Comparison of ENCODE assay signal across 29 cellular contexts in the genomic region with DNA sequence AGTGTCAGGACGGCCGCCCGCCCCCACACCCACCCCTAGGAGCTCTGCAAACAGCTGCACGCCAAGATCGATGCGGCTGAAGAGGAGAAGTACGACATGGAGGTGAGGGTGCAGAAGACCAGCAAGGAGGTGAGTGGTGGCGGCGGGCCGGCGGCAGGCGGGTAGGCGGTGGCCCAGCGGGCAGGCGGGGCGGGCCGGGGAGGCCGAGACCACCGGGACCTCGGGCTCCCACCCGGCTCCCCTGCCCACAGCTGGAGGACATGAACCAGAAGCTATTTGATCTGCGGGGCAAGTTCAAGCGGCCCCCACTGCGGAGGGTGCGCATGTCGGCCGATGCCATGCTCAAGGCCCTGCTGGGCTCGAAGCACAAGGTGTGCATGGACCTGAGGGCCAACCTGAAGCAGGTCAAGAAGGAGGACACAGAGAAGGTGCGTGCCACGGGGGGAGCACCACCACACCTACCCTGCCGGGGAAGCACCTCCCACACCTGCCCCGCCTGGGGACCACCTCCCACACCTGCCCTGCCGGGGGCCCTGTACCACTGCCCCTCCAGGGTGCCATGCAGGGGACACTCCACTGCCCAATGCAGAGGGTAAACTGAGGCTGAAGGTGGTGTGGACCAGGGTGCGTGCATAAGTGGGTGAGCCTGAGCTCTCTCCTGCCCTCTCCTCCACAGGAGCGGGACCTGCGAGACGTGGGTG. TPM values are rescaled to one million over a fixed set of nuclear protein-coding genes. Genes with fewer than 3 reads are reported as not detected.
DNase-seq lines count a peak whose midpoint lies in the region; ATAC-seq and TF ChIP-seq lines count a peak whose summit lies in the region.
"Had no signal": no experiment of that assay in that cellular context is flagged by ENCODE, and none has a peak within 500 bp of the region (broad histone marks: within the 10 kb centered on the region; RNA-seq: fewer than 3 reads in every experiment).

No MANE protein-coding gene starts in this region.

- peak overlapping the region; percentile 94 to 98 (median 96) for H3K27ac ChIP-seq in body of pancreas
- H3K27ac ChIP-seq in aorta (ENCODE audit: low read depth in 1 of 2, low read length in 2 of 2), result no peak overlapping the region
- H3K27ac ChIP-seq: A549, epithelial cell of prostate had no signal

- H3K4me3 ChIP-seq in body of pancreas (no peak overlapping the region), aorta (ENCODE audit: low read length in 2 of 2) (no peak overlapping the region)
- H3K4me3 ChIP-seq: A549 had no signal

- H3K36me3 Mint-ChIP-seq in memory B cell, result no peaks in the 10 kb centered on the region
- H3K36me3 Mint-ChIP-seq: brain had no signal

- intact Hi-C loops in Right ventricle myocardium superior (cut with DNase I), result loop anchor here (5.0 kb wide), 1 partner anchor 41 kb away; no protein-coding TSS in a partner anchor
- intact Hi-C loops in left cardiac atrium (cut with DNase I), result loop anchor here in 1 of 2 donors (5.0 kb wide), 1 partner anchor 41 kb away; no protein-coding TSS in a partner anchor
- intact Hi-C loops in body of pancreas (cut with DNase I), result no loop called here
- intact Hi-C loops in aorta (cut with DNase I), result no loop called here

- no peaks in the 10 kb centered on the region for H3K27me3 Mint-ChIP-seq in memory B cell
- no peaks in the 10 kb centered on the region for H3K27me3 Mint-ChIP-seq in stimulated activated naive CD8-positive, alpha-beta T cell treated with anti-CD3 and anti-CD28 coated beads, Interleukin-15, amount 100 ng/mL, for 72 hours
- H3K27me3 Mint-ChIP-seq: activated naive CD8-positive, alpha-beta T cell treated with anti-CD3 and anti-CD28 coated beads, Interleukin-2, amount 50 U/mL, for 24 hours; T-helper 17 cell had no signal

- peaks cover 41% of the 10 kb centered on the region for H3K4me1 Mint-ChIP-seq in memory B cell
- peaks cover 50% of the 10 kb centered on the region for H3K4me1 Mint-ChIP-seq in stimulated activated naive CD8-positive, alpha-beta T cell treated with anti-CD3 and anti-CD28 coated beads, Interleukin-15, amount 100 ng/mL, for 72 hours

- TF ChIP-seq CTCF in body of pancreas (IDR thresholded peaks at IDR 0.05), result no peak

- 77 to 93% methylated on average over 28 to 37 of the region's 37 CpGs for WGBS in body of pancreas, 2 donors
- 94% methylated on average over 26 to 37 of the region's 37 CpGs for WGBS in aorta, 2 donors

- H3K27me3 ChIP-seq in body of pancreas, result no peaks in the 10 kb centered on the region
- no peaks in the 10 kb centered on the region for H3K27me3 ChIP-seq in aorta (ENCODE audit: control insufficient read depth in 1 of 2, insufficient read depth in 2 of 2, low read length in 1 of 2)

- no peak for TF ChIP-seq POLR2A in body of pancreas (IDR thresholded peaks at IDR 0.05)

- H3K27ac Mint-ChIP-seq in memory B cell, result no peak overlapping the region
- H3K27ac Mint-ChIP-seq in stimulated activated naive CD8-positive, alpha-beta T cell treated with anti-CD3 and anti-CD28 coated beads, Interleukin-15, amount 100 ng/mL, for 72 hours, result no peak overlapping the region
- H3K27ac Mint-ChIP-seq: activated naive CD8-positive, alpha-beta T cell treated with anti-CD3 and anti-CD28 coated beads, Interleukin-2, amount 50 U/mL, for 24 hours; brain; T-helper 17 cell had no signal

- H3K4me1 ChIP-seq in body of pancreas (peaks cover 79% of the 10 kb centered on the region), aorta (ENCODE audit: control insufficient read depth in 1 of 2, insufficient read depth in 2 of 2, low read length in 2 of 2) (no peaks in the 10 kb centered on the region)

- peak overlapping the region; percentile 74 for H3K4me3 Mint-ChIP-seq in memory B cell
- H3K4me3 Mint-ChIP-seq in stimulated activated naive CD8-positive, alpha-beta T cell treated with anti-CD3 and anti-CD28 coated beads, Interleukin-15, amount 100 ng/mL, for 72 hours, result no peak overlapping the region
- H3K4me3 Mint-ChIP-seq: activated naive CD8-positive, alpha-beta T cell treated with anti-CD3 and anti-CD28 coated beads, Interleukin-2, amount 50 U/mL, for 24 hours; brain; T-helper 17 cell had no signal

- H3K36me3 ChIP-seq in body of pancreas (replicated peaks in 1 of 2; ENCODE audit: insufficient read depth in 1 of 2, low read depth in 2 of 2) (no peaks in the 10 kb centered on the region), aorta (ENCODE audit: control insufficient read depth in 1 of 2, insufficient read depth in 2 of 2, low read length in 1 of 2) (no peaks in the 10 kb centered on the region)

- ATAC-seq in Right ventricle myocardium superior (ENCODE audit: poor library complexity) (no peak), left cardiac atrium (no peak), body of pancreas (no peak), memory B cell (ENCODE audit: low read depth) (no peak), aorta (ENCODE audit: low FRiP score) (no peak), HG02798 (IDR thresholded peaks at IDR 0.05; ENCODE audit: poor library complexity, unreplicated experiment) (no peak)
- ATAC-seq in stimulated activated naive CD8-positive, alpha-beta T cell treated with anti-CD3 and anti-CD28 coated beads, Interleukin-15, amount 100 ng/mL, for 72 hours, result no peak
- ATAC-seq: A549; activated naive CD8-positive, alpha-beta T cell treated with anti-CD3 and anti-CD28 coated beads, Interleukin-2, amount 50 U/mL, for 24 hours; T-helper 17 cell had no signal

- DNase-seq in Right ventricle myocardium superior, result peak; percentile 24
- DNase-seq in left cardiac atrium, result no peak
- DNase-seq in body of pancreas, result no peak
- no peak for DNase-seq in memory B cell (ENCODE audit: low spot score in 2 of 2)
- DNase-seq in aorta, result peak; percentile 48 to 76
- no peak for DNase-seq in activated T-cell treated with anti-CD3 and anti-CD28 coated beads for 4 hours
- DNase-seq in stimulated activated naive CD8-positive, alpha-beta T cell treated with anti-CD3 and anti-CD28 coated beads, Interleukin-15, amount 100 ng/mL, for 72 hours, result no peak
- DNase-seq: activated effector memory CD4-positive, alpha-beta T cell treated with anti-CD3 and anti-CD28 coated beads, Interleukin-2, amount 50 U/mL, for 16 hours; activated naive CD8-positive, alpha-beta T cell treated with anti-CD3 and anti-CD28 coated beads, Interleukin-2, amount 50 U/mL, for 24 hours; activated T-cell treated with anti-CD3 and anti-CD28 coated beads, Interleukin-2, amount 50 U/mL, for 1 hour; DMS153; mesendoderm; MM.1S; NCI-H1417 treated with DMSO at 0.1 percent for 48 hours; NCI-H2081 treated with DMSO at 0.1 percent for 48 hours; NCI-H345; NCI-H748 treated with DMSO at 0.1 percent for 48 hours; SK-N-SH; small intestine; stimulated activated CD4-positive, alpha-beta T cell treated with anti-CD3 and anti-CD28 coated beads, Interleukin-2, amount 100 ng/mL, for 24 hours; T-helper 17 cell had no signal

- no peaks in the 10 kb centered on the region for H3K9me3 Mint-ChIP-seq in memory B cell
- no peaks in the 10 kb centered on the region for H3K9me3 Mint-ChIP-seq in stimulated activated naive CD8-positive, alpha-beta T cell treated with anti-CD3 and anti-CD28 coated beads, Interleukin-15, amount 100 ng/mL, for 72 hours
- H3K9me3 Mint-ChIP-seq: activated naive CD8-positive, alpha-beta T cell treated with anti-CD3 and anti-CD28 coated beads, Interleukin-2, amount 50 U/mL, for 24 hours had no signal

- H3K9me3 ChIP-seq in body of pancreas (no peaks in the 10 kb centered on the region), aorta (ENCODE audit: control insufficient read depth, low read length) (no peaks in the 10 kb centered on the region)
- H3K9me3 ChIP-seq: A549, SK-N-SH had no signal

RNA-seq across cellular contexts. Expression of a gene that starts 2.1 kb away (rescaled TPM):
- total RNA-seq in Right ventricle myocardium superior (not detected), left cardiac atrium (under 1 TPM; 0.35 to 0.52 TPM), body of pancreas (1 to 10 TPM; 3.4 to 3.6 TPM), aorta (1 to 10 TPM in 1 of 2 donors, under 1 TPM in 1; 0.81 to 2.2 TPM)
- polyA plus RNA-seq in aorta, result under 1 TPM; 0.75 to 0.82 TPM
- total RNA-seq: H4, pulmonary artery endothelial cell, T-helper 17 cell had no signal
- polyA plus RNA-seq: A549, SK-N-SH had no signal

RNA-seq across cellular contexts. Expression of a gene that starts 6.1 kb away (rescaled TPM):
- total RNA-seq in Right ventricle myocardium superior (not detected), left cardiac atrium (not detected), body of pancreas (10 to 100 TPM in 1 of 2 donors, 1 to 10 TPM in 1; 6.0 to 32.6 TPM), aorta (under 1 TPM; 0.19 to 0.75 TPM)
- 10 to 100 TPM in 1 of 2 donors, 1 to 10 TPM in 1; 6.4 to 14.3 TPM for polyA plus RNA-seq in aorta
- total RNA-seq: H4, pulmonary artery endothelial cell, T-helper 17 cell had no signal
- polyA plus RNA-seq: SK-N-SH had no signal

RNA-seq across cellular contexts. Expression of a gene that starts 12.0 kb away (rescaled TPM):
- 23.0 TPM for total RNA-seq in Right ventricle myocardium superior
- 10 to 100 TPM; 24.9 to 31.2 TPM for total RNA-seq in left cardiac atrium
- total RNA-seq in body of pancreas, result 10 to 100 TPM in 1 of 2 donors, 1 to 10 TPM in 1; 9.9 to 11.5 TPM
- 100 to 1,000 TPM in 1 of 2 donors, 10 to 100 TPM in 1; 45.2 to 128 TPM for total RNA-seq in aorta
- polyA plus RNA-seq in aorta, result 10 to 100 TPM; 12.0 to 40.4 TPM
- total RNA-seq: pulmonary artery endothelial cell had no signal

RNA-seq across cellular contexts. Expression of a gene that starts 50.8 kb away (rescaled TPM):
- total RNA-seq in Right ventricle myocardium superior (5.8 TPM), left cardiac atrium (under 1 TPM; 0.10 to 0.50 TPM), body of pancreas (not detected), aorta (not detected)
- not detected for polyA plus RNA-seq in aorta
- total RNA-seq: chondrocyte, H4, pulmonary artery endothelial cell, T-helper 17 cell had no signal
- polyA plus RNA-seq: A549, keratinocyte, SK-N-SH had no signal

Comparison
In these comparisons a context has a peak if more than half of its experiments do, and no peak if none do; other contexts are left out.
1. DNase-seq: peak in Right ventricle myocardium superior (single experiment) and aorta (2 of 2); none in left cardiac atrium (single experiment), body of pancreas (0 of 4), memory B cell (0 of 2), activated T-cell treated with anti-CD3 and anti-CD28 coated beads for 4 hours (single experiment) and stimulated activated naive CD8-positive, alpha-beta T cell treated with anti-CD3 and anti-CD28 coated beads, Interleukin-15, amount 100 ng/mL, for 72 hours (0 of 2).
2. H3K27ac ChIP-seq: peak in body of pancreas (4 of 4); none in aorta (0 of 2).